In genomic region chr2:180733330-180733729, GRCh38 we compare ENCODE assay signal across 2 cellular contexts.
TF ChIP-seq lines count a peak whose summit lies in the region.

No MANE protein-coding gene starts in this region.

TF ChIP-seq in HepG2, 621 proteins besides CTCF, POLR2A, EP300 and RAD21:
- TF ChIP-seq POGK (CRISPR knock-in tag; conservative IDR thresholded peaks at IDR 0.05), result no peak
- TF ChIP-seq ZNF124 (CRISPR knock-in tag; IDR thresholded peaks at IDR 0.05), result no peak
- TF ChIP-seq STAG1 (CRISPR knock-in tag; IDR thresholded peaks at IDR 0.05), result peak; percentile 37; the same call in 1 of the 2 replicates
- no peak for TF ChIP-seq DMTF1 (CRISPR knock-in tag; IDR thresholded peaks at IDR 0.05)

TF ChIP-seq in H1, 55 proteins besides CTCF, POLR2A, EP300 and RAD21:
- no peak for TF ChIP-seq SIX5 (IDR thresholded peaks at IDR 0.05; ENCODE audit: low read depth, low read length)
TF ChIP-seq in H1: peak in this region for 0.
